8 cellular contexts compared by ENCODE assay signal in the genomic region with DNA sequence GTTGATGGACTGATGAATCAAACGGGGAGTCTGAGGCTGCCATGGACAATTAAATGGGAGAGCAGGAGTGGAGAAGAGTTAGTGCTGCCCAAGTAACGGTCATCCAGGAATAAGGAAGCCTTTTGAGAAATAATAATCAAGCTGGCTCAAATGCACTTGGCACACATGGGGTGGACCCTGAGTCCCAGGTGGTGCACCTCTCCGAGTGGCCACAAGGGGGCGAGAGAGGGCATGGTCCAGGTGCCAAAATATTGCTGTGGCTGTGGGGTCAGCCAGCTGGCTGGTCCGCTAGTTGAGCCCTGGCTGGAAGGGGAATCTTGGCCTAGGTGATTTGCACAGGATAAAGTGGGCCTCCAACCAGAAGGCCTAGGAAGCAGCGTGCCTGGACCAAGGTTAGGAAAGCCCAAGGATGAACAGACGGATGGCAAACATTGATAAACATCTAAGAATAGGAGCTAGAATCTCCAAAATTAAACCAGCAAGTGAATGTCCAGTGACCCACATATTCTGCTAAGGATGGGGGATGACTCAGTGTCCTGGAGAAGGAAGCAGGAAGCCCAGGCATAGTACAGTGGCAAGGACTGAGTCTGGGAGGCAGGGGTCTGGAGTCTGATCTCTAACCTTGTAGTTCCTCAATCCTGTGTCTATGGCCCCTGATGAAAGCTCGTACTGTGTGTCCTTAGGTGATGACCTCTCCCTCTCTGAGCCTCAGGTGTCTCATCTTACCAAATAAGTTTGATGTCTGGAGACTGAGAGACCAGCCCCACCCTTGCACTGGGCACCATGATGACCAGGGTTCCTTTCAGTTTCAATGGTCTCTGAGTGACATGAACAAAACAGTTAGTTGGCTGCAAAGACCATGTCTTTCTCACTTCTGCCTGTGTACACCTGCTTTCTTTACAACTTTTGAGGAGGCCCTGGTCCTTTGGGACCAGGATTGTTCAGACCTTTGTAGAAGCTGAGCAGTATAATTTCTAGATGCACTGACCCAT. TPM values are rescaled to one million over a fixed set of nuclear protein-coding genes. Genes with fewer than 3 reads are reported as not detected.
DNase-seq lines count a peak whose midpoint lies in the region; ATAC-seq and TF ChIP-seq lines count a peak whose summit lies in the region.

No MANE protein-coding gene starts in this region.

- H3K27me3 ChIP-seq in PC-3 (ENCODE audit: low read length) (no peaks in the 10 kb centered on the region), prostate gland (replicated peaks; ENCODE audit: insufficient read depth) (no peaks in the 10 kb centered on the region)

- no peaks in the 10 kb centered on the region for H3K79me2 ChIP-seq in PC-3 (ENCODE audit: low read length)

- H3K27ac ChIP-seq in PC-3 (ENCODE audit: low read length) (no peak overlapping the region), prostate gland (no peak overlapping the region)

- TF ChIP-seq CTCF in GM12873 (IDR thresholded peaks at IDR 0.05; ENCODE audit: insufficient read depth, low read depth, low read length, missing control alignments) (peak; percentile 99), PC-3 (conservative IDR thresholded peaks at IDR 0.05; ENCODE audit: low read depth, low read length) (peak; percentile 89), prostate gland (IDR thresholded peaks at IDR 0.05) (peak; percentile 86 to 96 (median 93))

- WGBS in prostate gland, result 41% methylated on average over 8 of the region's 8 CpGs

- H3K9me3 ChIP-seq in PC-3 (ENCODE audit: low read length) (no peaks in the 10 kb centered on the region), prostate gland (no peaks in the 10 kb centered on the region)

- H3K9me2 ChIP-seq in PC-3 (replicated peaks; ENCODE audit: low read length), result no peaks in the 10 kb centered on the region

- H3K4me3 ChIP-seq in PC-3 (ENCODE audit: low read length) (no peak overlapping the region), prostate gland (no peak overlapping the region)

- BruUV-seq in PC-3 (replicated peaks; lab: Mats Ljungman, UMichigan), result no TSS peak

- intact Hi-C loops in PC-3 (cut with micrococcal nuclease) (loop anchor here (1.0 to 5.0 kb wide), 3 partner anchors 174 to 275 kb away; no protein-coding TSS in a partner anchor), prostate gland (cut with DNase I) (loop anchor here (10.0 kb wide), 1 partner anchor 277 kb away; no protein-coding TSS in a partner anchor)

- no peak overlapping the region for H3K4me2 ChIP-seq in PC-3 (ENCODE audit: low read length)

- POLR2A ChIA-PET in PC-3 (lab: Charles Lee; ENCODE audit: unreplicated experiment), result no interaction called here

- H3F3A ChIP-seq in PC-3 (ENCODE audit: low read length, unreplicated experiment), result no peaks in the 10 kb centered on the region

- ATAC-seq in HG02571 (IDR thresholded peaks at IDR 0.05; ENCODE audit: unreplicated experiment) (peak; percentile 46), PC-3 (peak; percentile 31; the same call in 1 of the 2 replicates)

- CTCF ChIA-PET in PC-3 (lab: Charles Lee), result interaction anchor here (2.2 kb wide), 1 partner anchor 175 kb away, joined by 10 read pairs; no protein-coding TSS in a partner anchor

- no peak for TF ChIP-seq POLR2A in prostate gland (IDR thresholded peaks at IDR 0.05)

- H3K36me3 ChIP-seq in PC-3 (ENCODE audit: low read depth, low read length) (no peaks in the 10 kb centered on the region), prostate gland (no peaks in the 10 kb centered on the region)

- no peak overlapping the region for H2AFZ ChIP-seq in PC-3 (ENCODE audit: low read length)

- H4K20me1 ChIP-seq in PC-3 (ENCODE audit: low read length), result no peaks in the 10 kb centered on the region

- no peak overlapping the region for H3K9ac ChIP-seq in PC-3 (ENCODE audit: low read length)

- DNase-seq in PC-3 (peak; percentile 59), globus pallidus (ENCODE audit: low spot score) (peak; percentile 51), prostate gland (ENCODE audit: low spot score) (peak; percentile 59), SIG-M5 (lab: John Stamatoyannopoulos, UW) (no peak), middle frontal gyrus (ENCODE audit: extremely low spot score, low spot score) (no peak)
- peak; percentile 51 for DNase-seq in activated effector memory CD4-positive, alpha-beta T cell treated with Interleukin-2 at 50 U/mL for 16 hours

- H3K4me1 ChIP-seq in PC-3 (ENCODE audit: insufficient read depth, low read length) (peaks cover 5% of the 10 kb centered on the region; the same call in 1 of the 2 replicates), prostate gland (replicated peaks) (no peaks in the 10 kb centered on the region)

RNA-seq across cellular contexts. Expression of a gene that starts 19.2 kb away (rescaled TPM):
- total RNA-seq in PC-3 (2014; rRNA removed), result 56.4 and 77.1 TPM in 2 replicates
- 10 to 100 TPM; 53.2 to 54.8 TPM for total RNA-seq in prostate gland

Comparison
In these comparisons a context has a peak if more than half of its experiments do, and no peak if none do; other contexts are left out.
1. DNase-seq: peak in PC-3 (single experiment), activated effector memory CD4-positive, alpha-beta T cell treated with Interleukin-2 at 50 U/mL for 16 hours (single experiment), globus pallidus (single experiment) and prostate gland (single experiment); none in SIG-M5 (single experiment) and middle frontal gyrus (single experiment).
2. Peak in every context shown above with its lines, with median percentiles within 50 percentile points of each other: CTCF ChIP-seq.